In the genomic region with DNA sequence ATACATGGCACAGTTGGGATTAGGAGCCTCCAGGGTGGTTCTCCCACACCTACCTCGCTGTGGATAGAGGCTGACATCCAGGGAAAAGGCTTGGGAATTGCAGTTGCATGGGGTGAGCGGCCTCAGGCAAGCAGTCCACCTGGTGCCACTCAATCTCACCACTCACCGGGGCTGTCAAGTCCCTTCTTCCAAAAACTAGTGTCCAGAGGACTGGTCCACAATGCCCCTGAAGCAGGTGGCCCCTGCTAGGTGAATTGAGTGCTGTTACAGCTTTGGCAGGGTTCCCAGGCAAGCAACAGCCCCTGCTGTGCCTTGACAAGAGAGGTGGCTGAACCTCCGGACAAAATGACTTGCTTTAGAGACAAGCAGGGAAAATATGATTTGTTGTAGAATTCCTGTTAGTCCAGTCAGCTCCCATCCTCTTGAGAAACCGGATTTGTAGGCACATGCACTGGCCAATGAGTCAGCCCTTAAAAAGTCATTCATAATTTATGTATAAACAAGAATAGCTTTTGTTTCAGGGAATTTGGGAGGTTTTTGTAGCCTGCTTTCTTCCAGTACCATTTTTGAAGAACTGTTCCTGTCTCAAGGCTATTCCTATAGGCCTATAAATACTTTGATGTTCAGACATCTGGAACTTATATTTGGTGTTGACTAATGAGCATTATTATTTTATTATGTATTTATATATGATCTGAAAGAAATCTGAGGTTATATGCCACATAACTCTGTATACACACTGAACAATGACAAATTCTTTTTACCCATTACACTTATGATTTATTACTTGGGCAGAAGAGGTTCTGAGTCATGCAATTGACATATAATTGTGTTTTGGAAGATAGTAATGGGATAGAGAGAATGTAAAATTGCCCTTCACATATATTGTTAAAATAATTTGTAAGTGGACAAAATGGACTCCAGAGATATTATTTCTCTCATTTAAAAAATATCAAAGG, we compare ENCODE assay signal across 11 cellular contexts.
A peak's percentile ranks its signal among the peaks of the same experiment; 100 is the strongest.
DNase-seq lines count a peak whose midpoint lies in the region; ATAC-seq lines count a peak whose summit lies in the region.
"Had no signal": no experiment of that assay in that cellular context is flagged by ENCODE, and none has a peak within 500 bp of the region (broad histone marks: within the 10 kb centered on the region; RNA-seq: fewer than 3 reads in every experiment).

No MANE protein-coding gene starts in this region.

- H2BK120ac ChIP-seq in trophoblast cell (ENCODE audit: insufficient read depth, low read length, poor library complexity) = peak overlapping the region; percentile 80

- no peaks in the 10 kb centered on the region for H3K9me3 ChIP-seq in trophoblast cell (ENCODE audit: insufficient read depth, low read depth, low read length)
- H3K9me3 ChIP-seq: gastrocnemius medialis had no signal

- peak overlapping the region; percentile 89 for H2BK12ac ChIP-seq in trophoblast cell (ENCODE audit: low read length)

- DNase-seq in DMS79 (lab: John Stamatoyannopoulos, UW) (peak; percentile 13), NCI-H226 (peak; percentile 86), dermis blood vessel endothelial cell (peak; percentile 78), trophoblast cell (peak; percentile 77 to 87)
- DNase-seq in activated CD4-positive, alpha-beta T cell treated with anti-CD3 and anti-CD28 coated beads, Interleukin-2, amount 10 ng/mL, durations not matched to agents 7 days and 5 days = no peak
- no peak for DNase-seq in activated CD4-positive, alpha-beta T cell treated with anti-CD3 and anti-CD28 coated beads, Interleukin-2, amount 50 U/mL, for 4 hours
- DNase-seq: activated B cell treated with CpG ODN at 0.5 μM for 24 hours; gastrocnemius medialis; stimulated activated CD4-positive, alpha-beta T cell treated with anti-CD3 and anti-CD28 coated beads, Interleukin-1b, Interleukin-23, amount 100 ng/mL, for 48 hours had no signal

- no peak overlapping the region for H2AK5ac ChIP-seq in trophoblast cell (ENCODE audit: low read length)

- H3K18ac ChIP-seq in trophoblast cell (ENCODE audit: low read length) = no peak overlapping the region

- H3K4me1 Mint-ChIP-seq in activated CD4-positive, alpha-beta T cell treated with anti-CD3 and anti-CD28 coated beads, Interleukin-2, amount 10 ng/mL, durations not matched to agents 7 days and 5 days = no peaks in the 10 kb centered on the region
- H3K4me1 Mint-ChIP-seq: activated B cell treated with CpG ODN at 0.5 μM for 24 hours had no signal

- H3K9me3 Mint-ChIP-seq in activated CD4-positive, alpha-beta T cell treated with anti-CD3 and anti-CD28 coated beads, Interleukin-2, amount 10 ng/mL, durations not matched to agents 7 days and 5 days = no peaks in the 10 kb centered on the region

- no peak overlapping the region for H4K12ac ChIP-seq in trophoblast cell (ENCODE audit: low read depth, low read length)

- H3K27ac ChIP-seq in trophoblast cell (ENCODE audit: low read depth, low read length) = no peak overlapping the region
- H3K27ac ChIP-seq: gastrocnemius medialis had no signal

- no peak overlapping the region for H4K91ac ChIP-seq in trophoblast cell (ENCODE audit: low read depth, low read length)

- peak overlapping the region; percentile 21 for H2BK5ac ChIP-seq in trophoblast cell (ENCODE audit: low read depth, low read length, poor library complexity)

- peaks cover 4% of the 10 kb centered on the region in 2 experiments for H3K4me1 ChIP-seq in trophoblast cell (ENCODE audit: control insufficient read depth in 1 of 2, insufficient read depth in 2 of 2, low read length in 2 of 2)
- H3K4me1 ChIP-seq: gastrocnemius medialis had no signal

- H3K4me3 Mint-ChIP-seq in activated CD4-positive, alpha-beta T cell treated with anti-CD3 and anti-CD28 coated beads, Interleukin-2, amount 10 ng/mL, durations not matched to agents 7 days and 5 days = no peak overlapping the region
- H3K4me3 Mint-ChIP-seq: activated B cell treated with CpG ODN at 0.5 μM for 24 hours had no signal

- H3K23ac ChIP-seq in trophoblast cell (ENCODE audit: low read length) = no peak overlapping the region

- H3K4me3 ChIP-seq in trophoblast cell (ENCODE audit: low read depth, low read length) = no peak overlapping the region
- H3K4me3 ChIP-seq: gastrocnemius medialis had no signal

- WGBS in trophoblast cell (ENCODE audit: extremely low coverage, insufficient coverage, insufficient read length) = no CpG with 5 or more reads among the region's 5 CpGs

- no peaks in the 10 kb centered on the region for H3K36me3 ChIP-seq in trophoblast cell (ENCODE audit: control insufficient read depth in 1 of 2, insufficient read depth in 2 of 2, low read length in 2 of 2)
- H3K36me3 ChIP-seq: gastrocnemius medialis had no signal

- peaks cover 2% of the 10 kb centered on the region for H3K79me1 ChIP-seq in trophoblast cell (ENCODE audit: low read length)

- H2AFZ ChIP-seq in trophoblast cell (ENCODE audit: insufficient read depth, low read length, poor library complexity) = no peak overlapping the region

- peak overlapping the region; percentile 29 for H3K4me2 ChIP-seq in trophoblast cell (ENCODE audit: low read length)

- no peak overlapping the region for H4K8ac ChIP-seq in trophoblast cell (ENCODE audit: low read depth, low read length)

- H3K27me3 ChIP-seq in trophoblast cell (ENCODE audit: insufficient read depth, low read length) = no peaks in the 10 kb centered on the region
- H3K27me3 ChIP-seq: gastrocnemius medialis had no signal

- no peak overlapping the region for H3K14ac ChIP-seq in trophoblast cell (ENCODE audit: low read length)

- no peak overlapping the region for H3K4ac ChIP-seq in trophoblast cell (ENCODE audit: low read depth, low read length)

- H3K27me3 Mint-ChIP-seq in activated CD4-positive, alpha-beta T cell treated with anti-CD3 and anti-CD28 coated beads, Interleukin-2, amount 10 ng/mL, durations not matched to agents 7 days and 5 days = no peaks in the 10 kb centered on the region
- H3K27me3 Mint-ChIP-seq: activated B cell treated with CpG ODN at 0.5 μM for 24 hours had no signal

- POLR2A ChIA-PET in activated CD4-positive, alpha-beta T cell treated with anti-CD3 and anti-CD28 coated beads, Interleukin-2, amount 10 ng/mL, durations not matched to agents 7 days and 5 days (lab: Charles Lee) = no interaction called here

- H3K27ac Mint-ChIP-seq in activated CD4-positive, alpha-beta T cell treated with anti-CD3 and anti-CD28 coated beads, Interleukin-2, amount 10 ng/mL, durations not matched to agents 7 days and 5 days = no peak overlapping the region
- H3K27ac Mint-ChIP-seq: activated B cell treated with CpG ODN at 0.5 μM for 24 hours had no signal

- CTCF ChIA-PET in activated CD4-positive, alpha-beta T cell treated with anti-CD3 and anti-CD28 coated beads, Interleukin-2, amount 10 ng/mL, durations not matched to agents 7 days and 5 days (lab: Charles Lee) = no interaction called here

- no peak for ATAC-seq in HG03025 (IDR thresholded peaks at IDR 0.05; ENCODE audit: low FRiP score, unreplicated experiment)
- no peak for ATAC-seq in HG02885 (IDR thresholded peaks at IDR 0.05; ENCODE audit: poor library complexity, unreplicated experiment)
- ATAC-seq: gastrocnemius medialis had no signal

- H3K79me2 ChIP-seq in trophoblast cell (ENCODE audit: control insufficient read depth, insufficient read depth, low read length, poor library complexity) = peaks cover 2% of the 10 kb centered on the region

- no peak overlapping the region for H3K9ac ChIP-seq in trophoblast cell (ENCODE audit: low read length)

- no peaks in the 10 kb centered on the region for H3K36me3 Mint-ChIP-seq in activated CD4-positive, alpha-beta T cell treated with anti-CD3 and anti-CD28 coated beads, Interleukin-2, amount 10 ng/mL, durations not matched to agents 7 days and 5 days (ENCODE audit: low read depth)

Comparison
In these comparisons a context has a peak if more than half of its experiments do, and no peak if none do; other contexts are left out.
1. DNase-seq: peak in DMS79 (single experiment), NCI-H226 (single experiment), dermis blood vessel endothelial cell (single experiment) and trophoblast cell (2 of 2); none in activated CD4-positive, alpha-beta T cell treated with anti-CD3 and anti-CD28 coated beads, Interleukin-2, amount 10 ng/mL, durations not matched to agents 7 days and 5 days (single experiment) and activated CD4-positive, alpha-beta T cell treated with anti-CD3 and anti-CD28 coated beads, Interleukin-2, amount 50 U/mL, for 4 hours (0 of 2).